In genomic region chr10:124665980-124666379, GRCh38 we compare ENCODE assay signal across 20 cellular contexts.
A peak's percentile ranks its signal among the peaks of the same experiment; 100 is the strongest.
DNase-seq lines count a peak whose midpoint lies in the region; ATAC-seq and TF ChIP-seq lines count a peak whose summit lies in the region.
"Had no signal": no experiment of that assay in that cellular context is flagged by ENCODE, and none has a peak within 500 bp of the region (broad histone marks: within the 10 kb centered on the region; RNA-seq: fewer than 3 reads in every experiment).

No MANE protein-coding gene starts in this region.

- H3K4me1 Mint-ChIP-seq in T-helper 17 cell = peaks cover 49% of the 10 kb centered on the region

- H3K4me3 Mint-ChIP-seq in T-helper 17 cell = no peak overlapping the region

- TF ChIP-seq CTCF in left lung (IDR thresholded peaks at IDR 0.05) (no peak), testis (IDR thresholded peaks at IDR 0.05) (no peak)

- peaks cover 20 to 48% of the 10 kb centered on the region in 2 donors for H3K4me1 ChIP-seq in left lung
- peaks cover 58% of the 10 kb centered on the region for H3K4me1 ChIP-seq in testis

- intact Hi-C loops in Right ventricle myocardium inferior (cut with DNase I) = no loop called here
- intact Hi-C loops in left cardiac atrium (cut with DNase I) = no loop called here
- intact Hi-C loops in left lung (cut with DNase I) = no loop called here
- intact Hi-C loops in testis (cut with DNase I; ENCODE audit: low total_unique reads) = no loop called here

- TF ChIP-seq POLR2A in testis (IDR thresholded peaks at IDR 0.05) = no peak

- H3K27me3 Mint-ChIP-seq in T-helper 17 cell = no peaks in the 10 kb centered on the region

- H3K9me3 ChIP-seq in T-helper 17 cell (ENCODE audit: control insufficient read depth, low read length, poor library complexity, severe bottlenecking) = no peaks in the 10 kb centered on the region
- no peaks in the 10 kb centered on the region for H3K9me3 ChIP-seq in left lung
- H3K9me3 ChIP-seq in testis = no peaks in the 10 kb centered on the region
- H3K9me3 ChIP-seq: thoracic aorta had no signal

- DNase-seq in Right ventricle myocardium inferior (ENCODE audit: missing footprints) = peak; percentile 18
- DNase-seq in left cardiac atrium = no peak
- DNase-seq in T-helper 17 cell = no peak
- no peak for DNase-seq in left lung
- DNase-seq in testis = peak; percentile 64
- DNase-seq in iPS-NIHi7 (ENCODE audit: extremely low spot score) = no peak
- DNase-seq: activated CD4-positive, alpha-beta T cell treated with anti-CD3 and anti-CD28 coated beads for 1 hour; activated gamma-delta T cell treated with Interleukin-2 at 50 U/mL for 16 hours; activated T-cell treated with anti-CD3 and anti-CD28 coated beads, Interleukin-2, amount 50 U/mL, for 1 hour; cortex of kidney; glutamatergic neuron; midbrain; NCI-H1105 treated with DMSO at 0.1 percent for 48 hours; NCI-H526; RPMI8226 had no signal

- no peak overlapping the region for H3K4me3 ChIP-seq in left lung
- no peak overlapping the region for H3K4me3 ChIP-seq in testis
- H3K4me3 ChIP-seq: thoracic aorta had no signal

- peak overlapping the region; percentile 88 for H3K27ac Mint-ChIP-seq in T-helper 17 cell

- H3K36me3 ChIP-seq in left lung (peaks cover 0 to 20% of the 10 kb centered on the region in 2 donors), testis (ENCODE audit: low read depth, missing control alignments) (no peaks in the 10 kb centered on the region)
- H3K36me3 ChIP-seq: thoracic aorta had no signal

- H3K27ac ChIP-seq in left lung (no peak overlapping the region), testis (peak overlapping the region; percentile 70 to 77)
- H3K27ac ChIP-seq: 22Rv1, thoracic aorta had no signal

- 56 to 62% methylated on average over 3 of the region's 3 CpGs for WGBS in testis, 2 donors

- H3K27me3 ChIP-seq in left lung (no peaks in the 10 kb centered on the region), testis (no peaks in the 10 kb centered on the region)

- peaks cover 6% of the 10 kb centered on the region for H3K36me3 Mint-ChIP-seq in T-helper 17 cell (ENCODE audit: low read depth)

- no peak for ATAC-seq in Right ventricle myocardium inferior
- ATAC-seq in left cardiac atrium = no peak
- ATAC-seq in T-helper 17 cell = no peak
- ATAC-seq in left lung = peak; percentile 28
- ATAC-seq in HG03196 (IDR thresholded peaks at IDR 0.05; ENCODE audit: unreplicated experiment) = no peak
- no peak for ATAC-seq in GM18909 (IDR thresholded peaks at IDR 0.05; ENCODE audit: poor library complexity, unreplicated experiment)
- ATAC-seq: left lobe of liver had no signal

Comparison
In these comparisons a context has a peak if more than half of its experiments do, and no peak if none do; other contexts are left out.
1. DNase-seq: peak in Right ventricle myocardium inferior (single experiment) and testis (single experiment); none in left cardiac atrium (single experiment), T-helper 17 cell (0 of 3), left lung (0 of 2) and iPS-NIHi7 (single experiment).
2. H3K27ac ChIP-seq: peak in testis (2 of 2); none in left lung (0 of 2).